ENCODE assay signal across 25 cellular contexts in the genomic region with DNA sequence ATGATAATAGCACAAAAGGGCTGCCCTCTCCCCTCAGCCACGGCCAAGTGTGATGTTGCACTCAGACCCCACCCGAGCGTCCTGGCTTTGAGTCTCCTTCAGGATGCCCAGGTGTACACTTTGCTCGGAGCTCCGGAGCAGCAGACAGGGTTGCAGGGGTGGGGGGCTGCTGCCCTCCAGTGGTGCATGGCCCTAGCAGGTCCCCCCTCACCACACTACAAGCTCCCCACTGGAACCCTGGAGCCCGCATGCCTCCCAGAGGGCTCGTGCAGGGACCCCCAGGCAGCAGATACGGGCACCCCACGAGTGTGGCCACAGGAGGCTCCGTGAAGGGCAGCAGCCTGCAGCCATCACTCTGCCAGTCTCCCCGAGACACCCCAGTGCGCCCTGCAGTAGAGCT.
DNase-seq lines count a peak whose midpoint lies in the region; ATAC-seq and TF ChIP-seq lines count a peak whose summit lies in the region.
"Had no signal": no experiment of that assay in that cellular context is flagged by ENCODE, and none has a peak within 500 bp of the region (broad histone marks: within the 10 kb centered on the region; RNA-seq: fewer than 3 reads in every experiment).

No MANE protein-coding gene starts in this region.

- H3F3A ChIP-seq in GM23338 (replicated peaks; ENCODE audit: low read depth), result no peaks in the 10 kb centered on the region

- peaks cover 3% of the 10 kb centered on the region for H3K27me3 Mint-ChIP-seq in GM23338 (ENCODE audit: insufficient read depth, low read depth, poor library complexity)
- H3K27me3 Mint-ChIP-seq in brain, result peaks cover 6% of the 10 kb centered on the region
- no peaks in the 10 kb centered on the region for H3K27me3 Mint-ChIP-seq in osteocyte (ENCODE audit: unreplicated experiment)
- H3K27me3 Mint-ChIP-seq: activated CD4-positive, alpha-beta T cell treated with anti-CD3 and anti-CD28 coated beads, Interleukin-2, amount 10 ng/mL, durations not matched to agents 24 days and 14 days had no signal

- no peaks in the 10 kb centered on the region for H3K79me2 ChIP-seq in GM23338 (replicated peaks; ENCODE audit: insufficient read depth)

- H3K4me1 Mint-ChIP-seq in GM23338 (no peaks in the 10 kb centered on the region), brain (peaks cover 18% of the 10 kb centered on the region), osteocyte (ENCODE audit: unreplicated experiment) (no peaks in the 10 kb centered on the region)
- H3K4me1 Mint-ChIP-seq: activated CD4-positive, alpha-beta T cell treated with anti-CD3 and anti-CD28 coated beads, Interleukin-2, amount 10 ng/mL, durations not matched to agents 24 days and 14 days; T-helper 17 cell had no signal

- H4K20me1 ChIP-seq in GM23338 (replicated peaks; ENCODE audit: insufficient read depth), result no peaks in the 10 kb centered on the region

- TF ChIP-seq CTCF in GM23338 (conservative IDR thresholded peaks at IDR 0.05; ENCODE audit: low read depth in 2 of 2) (peak; percentile 32 to 59; a peak in 3 of 4 replicates), brain (conservative IDR thresholded peaks at IDR 0.05) (peak in 1 of 2 experiments; percentile 48), osteocyte (IDR thresholded peaks at IDR 0.05) (no peak)

- H3K27me3 ChIP-seq in GM23338 (ENCODE audit: insufficient read depth), result no peaks in the 10 kb centered on the region
- H3K27me3 ChIP-seq: ascending aorta, Peyer's patch had no signal

- ATAC-seq in GM23338 (peak; percentile 67), HG02798 (IDR thresholded peaks at IDR 0.05; ENCODE audit: poor library complexity, unreplicated experiment) (no peak), GM21576 (IDR thresholded peaks at IDR 0.05; ENCODE audit: unreplicated experiment) (no peak)
- ATAC-seq: lower lobe of right lung, T-helper 17 cell had no signal

- H3K9me2 ChIP-seq in GM23338 (ENCODE audit: insufficient read depth), result no peaks in the 10 kb centered on the region

- H3K27ac Mint-ChIP-seq in GM23338 (no peak overlapping the region), brain (peak overlapping the region in 3 of 5 experiments; percentile 6 to 58 (median 47)), osteocyte (ENCODE audit: unreplicated experiment) (no peak overlapping the region)
- H3K27ac Mint-ChIP-seq: activated CD4-positive, alpha-beta T cell treated with anti-CD3 and anti-CD28 coated beads, Interleukin-2, amount 10 ng/mL, durations not matched to agents 24 days and 14 days; activated naive CD8-positive, alpha-beta T cell; activated T-helper 2 cell treated with anti-CD3 and anti-CD28 coated beads, Interferon-gamma antibody, Interleukin-2, Interleukin-4, amounts not matched to agents 10 μg/mL and 5 μg/mL and 100 μg/mL, durations not matched to agents 14 hours and 24 hours and 36 hours; T-helper 17 cell had no signal

- no peaks in the 10 kb centered on the region for H3K4me1 ChIP-seq in GM23338 (ENCODE audit: insufficient read depth)
- H3K4me1 ChIP-seq: ascending aorta, lower lobe of right lung, Peyer's patch, SJSA1 had no signal

- H2AFZ ChIP-seq in GM23338, result no peak overlapping the region

- H3K4me3 ChIP-seq in GM23338, result no peak overlapping the region
- H3K4me3 ChIP-seq: ascending aorta, lower lobe of right lung, Peyer's patch, SJSA1, smooth muscle cell, thoracic aorta had no signal

- H3K36me3 Mint-ChIP-seq in GM23338 (ENCODE audit: low read depth) (no peaks in the 10 kb centered on the region; the same call in 2 of the 3 replicates), brain (peaks cover 9% of the 10 kb centered on the region), osteocyte (ENCODE audit: unreplicated experiment) (no peaks in the 10 kb centered on the region)
- H3K36me3 Mint-ChIP-seq: activated naive CD8-positive, alpha-beta T cell had no signal

- no peak overlapping the region for H3K27ac ChIP-seq in GM23338 (ENCODE audit: low read depth)
- H3K27ac ChIP-seq: ascending aorta, HL-60, lower lobe of right lung, Peyer's patch, SJSA1, thoracic aorta had no signal

- no peaks in the 10 kb centered on the region for H3K36me3 ChIP-seq in GM23338 (ENCODE audit: insufficient read depth)
- H3K36me3 ChIP-seq: ascending aorta, lower lobe of right lung, Peyer's patch, SJSA1, thoracic aorta had no signal

- H3K9me3 Mint-ChIP-seq in GM23338 (peaks cover 8% of the 10 kb centered on the region; the same call in 2 of the 3 replicates), brain (peaks cover 13 to 25% (median 17%) of the 10 kb centered on the region in 5 experiments), osteocyte (ENCODE audit: unreplicated experiment) (peaks cover 6% of the 10 kb centered on the region)
- H3K9me3 Mint-ChIP-seq: activated CD4-positive, alpha-beta T cell treated with anti-CD3 and anti-CD28 coated beads, Interleukin-2, amount 10 ng/mL, durations not matched to agents 24 days and 14 days; activated T-helper 2 cell treated with anti-CD3 and anti-CD28 coated beads, Interferon-gamma antibody, Interleukin-2, Interleukin-4, amounts not matched to agents 10 μg/mL and 5 μg/mL and 100 μg/mL, durations not matched to agents 14 hours and 24 hours and 36 hours had no signal

- H3K4me2 ChIP-seq in GM23338, result no peak overlapping the region
- H3K4me2 ChIP-seq: smooth muscle cell had no signal

- H3K4me3 Mint-ChIP-seq in GM23338 (no peak overlapping the region), brain (no peak overlapping the region), osteocyte (ENCODE audit: unreplicated experiment) (no peak overlapping the region)
- H3K4me3 Mint-ChIP-seq: activated CD4-positive, alpha-beta T cell treated with anti-CD3 and anti-CD28 coated beads, Interleukin-2, amount 10 ng/mL, durations not matched to agents 24 days and 14 days; activated naive CD8-positive, alpha-beta T cell; T-helper 17 cell had no signal

- peak; percentile 50 for DNase-seq in activated CD8-positive, alpha-beta memory T cell treated with anti-CD3 and anti-CD28 coated beads for 24 hours
- DNase-seq in activated CD8-positive, alpha-beta memory T cell treated with anti-CD3 and anti-CD28 coated beads, Interleukin-2, amount 50 U/mL, for 4 hours, result no peak
- DNase-seq in GM23338 (ENCODE audit: low spot score) (peak; percentile 28), osteocyte (ENCODE audit: extremely low spot score, unreplicated experiment) (peak; percentile 81), NCI-H2029 (lab: John Stamatoyannopoulos, UW) (no peak)
- DNase-seq: activated CD4-positive, alpha-beta T cell treated with anti-CD3 and anti-CD28 coated beads, Interleukin-2, amount 10 ng/mL, durations not matched to agents 24 days and 14 days; DMS153; GF-D8; lower lobe of right lung; NCI-H146; NK-92 treated with Interleukin-12 subunit alpha and Interleukin-12 subunit beta, amount 100 ng/mL, for 24 hours; Peyer's patch; stimulated activated CD4-positive, alpha-beta T cell treated with anti-CD3 and anti-CD28 coated beads, Interleukin-2, amount 100 ng/mL, for 48 hours; stimulated activated naive CD4-positive, alpha-beta T cell treated with Interleukin-2 at 50 U/mL for 16 hours; T-helper 17 cell had no signal

TF ChIP-seq in GM23338, 12 proteins besides CTCF, POLR2A, EP300 and RAD21 (continues in another document):
- no peak for TF ChIP-seq ZNF114 (CRISPR knock-in tag; IDR thresholded peaks at IDR 0.05)
- TF ChIP-seq CREB1 (CRISPR knock-in tag; IDR thresholded peaks at IDR 0.05; ENCODE audit: low read depth), result no peak
- no peak for TF ChIP-seq ZNF331 (CRISPR knock-in tag; IDR thresholded peaks at IDR 0.05; ENCODE audit: low read depth)
- TF ChIP-seq EZH2phosphoT487 (IDR thresholded peaks at IDR 0.05; ENCODE audit: unreplicated experiment), result no peak
- TF ChIP-seq EZH2 (IDR thresholded peaks at IDR 0.05; ENCODE audit: low read depth, unreplicated experiment), result no peak
- no peak for TF ChIP-seq JUNB (IDR thresholded peaks at IDR 0.05; ENCODE audit: unreplicated experiment)
- no peak for TF ChIP-seq STAT1 (IDR thresholded peaks at IDR 0.05; ENCODE audit: unreplicated experiment)

Comparison
In these comparisons a context has a peak if more than half of its experiments do, and no peak if none do; other contexts are left out.
1. DNase-seq: peak in activated CD8-positive, alpha-beta memory T cell treated with anti-CD3 and anti-CD28 coated beads for 24 hours (single experiment), GM23338 (single experiment) and osteocyte (single experiment); none in activated CD8-positive, alpha-beta memory T cell treated with anti-CD3 and anti-CD28 coated beads, Interleukin-2, amount 50 U/mL, for 4 hours (single experiment) and NCI-H2029 (single experiment).
2. H3K27ac Mint-ChIP-seq: peak in brain (3 of 5); none in GM23338 (single experiment) and osteocyte (single experiment).